ENCODE assay signal across 14 cellular contexts in the genomic region with DNA sequence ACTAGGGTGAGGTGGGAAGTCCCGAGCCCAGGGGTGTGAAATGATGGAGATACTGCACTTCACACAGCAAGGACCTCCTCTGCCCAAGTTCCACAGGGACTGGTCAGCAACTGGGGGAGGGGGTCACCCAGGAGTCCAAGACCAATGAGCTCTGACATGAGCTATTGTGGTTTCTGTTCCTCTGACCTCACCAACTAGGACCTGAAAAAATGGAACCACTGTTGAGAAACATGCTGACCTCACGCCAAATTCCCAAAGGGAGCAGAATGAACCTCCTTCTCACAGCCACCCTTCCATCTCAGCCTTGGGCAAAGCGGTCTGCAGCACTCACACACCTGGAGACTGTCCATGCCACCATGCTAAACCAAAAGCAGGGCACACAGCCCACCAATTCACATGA.
DNase-seq lines count a peak whose midpoint lies in the region; ATAC-seq and TF ChIP-seq lines count a peak whose summit lies in the region.
"Had no signal": no experiment of that assay in that cellular context is flagged by ENCODE, and none has a peak within 500 bp of the region (broad histone marks: within the 10 kb centered on the region; RNA-seq: fewer than 3 reads in every experiment).

No MANE protein-coding gene starts in this region.

- H3K4me3 ChIP-seq in BJ (ENCODE audit: low read depth, low read length) (no peak overlapping the region), MG63 (no peak overlapping the region), psoas muscle (no peak overlapping the region), right lobe of liver (no peak overlapping the region), spleen (no peak overlapping the region)
- H3K4me3 ChIP-seq: cardiac muscle cell had no signal

- H3K27ac Mint-ChIP-seq in endothelial cell (ENCODE audit: unreplicated experiment): peak overlapping the region; percentile 50
- H3K27ac Mint-ChIP-seq in activated naive CD8-positive, alpha-beta T cell treated with anti-CD3 and anti-CD28 coated beads for 36 hours: no peak overlapping the region

- WGBS in psoas muscle, 3 donors: 70 to 83% (median 80%) methylated on average over 3 of the region's 3 CpGs
- 100% methylated on average over 2 of the region's 3 CpGs for WGBS in right lobe of liver (ENCODE audit: insufficient coverage, low coverage, low lambda C conversion rate, missing lambda C conversion rate)
- WGBS in spleen, 5 donors: 82 to 97% (median 93%) methylated on average over 3 of the region's 3 CpGs

- H3K9me3 ChIP-seq in MG63 (no peaks in the 10 kb centered on the region), psoas muscle (no peaks in the 10 kb centered on the region), right lobe of liver (no peaks in the 10 kb centered on the region), spleen (no peaks in the 10 kb centered on the region)

- peak; percentile 37 for DNase-seq in BJ (ENCODE audit: low read depth)
- peak; percentile 17 for DNase-seq in MG63
- no peak for DNase-seq in endothelial cell (ENCODE audit: low spot score)
- DNase-seq in psoas muscle: peak; percentile 41 to 64
- no peak for DNase-seq in right lobe of liver
- DNase-seq in spleen: no peak
- no peak for DNase-seq in activated naive CD8-positive, alpha-beta T cell treated with anti-CD3 and anti-CD28 coated beads for 36 hours
- DNase-seq in NCI-H526 (lab: John Stamatoyannopoulos, UW): no peak
- DNase-seq: GDM1; mesendoderm; NCI-H2171; stimulated activated CD4-positive, alpha-beta T cell treated with anti-CD3 and anti-CD28 coated beads, Interleukin-2, amount 100 ng/mL, for 24 hours had no signal

- H3K4me3 Mint-ChIP-seq in endothelial cell (ENCODE audit: unreplicated experiment): no peak overlapping the region
- no peak overlapping the region for H3K4me3 Mint-ChIP-seq in activated naive CD8-positive, alpha-beta T cell treated with anti-CD3 and anti-CD28 coated beads for 36 hours

- intact Hi-C loops in psoas muscle (cut with DNase I): no loop called here
- intact Hi-C loops in right lobe of liver (cut with DNase I): no loop called here
- intact Hi-C loops in spleen (cut with DNase I; ENCODE audit: low total_unique reads): no loop called here

- H3K36me3 Mint-ChIP-seq in endothelial cell (ENCODE audit: low read depth, unreplicated experiment): peaks cover 3% of the 10 kb centered on the region
- H3K36me3 Mint-ChIP-seq in activated naive CD8-positive, alpha-beta T cell treated with anti-CD3 and anti-CD28 coated beads for 36 hours: no peaks in the 10 kb centered on the region

- H3K27me3 ChIP-seq in BJ (ENCODE audit: control insufficient read depth, insufficient read depth, low read length) (no peaks in the 10 kb centered on the region), MG63 (no peaks in the 10 kb centered on the region), psoas muscle (ENCODE audit: insufficient read depth in 3 of 3, low read length in 2 of 3) (no peaks in the 10 kb centered on the region), right lobe of liver (no peaks in the 10 kb centered on the region), spleen (replicated peaks in 1 of 7) (no peaks in the 10 kb centered on the region)
- H3K27me3 ChIP-seq: cardiac muscle cell had no signal

- ATAC-seq in psoas muscle (peak; percentile 12 to 50 (median 30)), right lobe of liver (no peak)

- H3K4me1 ChIP-seq in psoas muscle (peaks cover 93% of the 10 kb centered on the region), right lobe of liver (peaks cover 0 to 17% (median 9%) of the 10 kb centered on the region in 4 donors), spleen (peaks cover 0 to 11% (median 6%) of the 10 kb centered on the region in 6 donors)
- H3K4me1 ChIP-seq: parathyroid adenoma had no signal

- peaks cover 5% of the 10 kb centered on the region for H3K27me3 Mint-ChIP-seq in endothelial cell (ENCODE audit: unreplicated experiment)
- H3K27me3 Mint-ChIP-seq in activated naive CD8-positive, alpha-beta T cell treated with anti-CD3 and anti-CD28 coated beads for 36 hours: peaks cover 5% of the 10 kb centered on the region

- no peak for TF ChIP-seq CTCF in BJ (IDR thresholded peaks at IDR 0.05; ENCODE audit: insufficient read depth, low read depth, low read length)
- TF ChIP-seq CTCF in endothelial cell (IDR thresholded peaks at IDR 0.05; ENCODE audit: unreplicated experiment): no peak
- no peak for TF ChIP-seq CTCF in psoas muscle (IDR thresholded peaks at IDR 0.05)
- no peak for TF ChIP-seq CTCF in right lobe of liver (IDR thresholded peaks at IDR 0.05)
- no peak for TF ChIP-seq CTCF in spleen (IDR thresholded peaks at IDR 0.05 in 8 of 11, conservative IDR thresholded peaks at IDR 0.05 in 3 of 11)

- H3K36me3 ChIP-seq in BJ (ENCODE audit: control insufficient read depth, insufficient read depth, low read length) (no peaks in the 10 kb centered on the region), MG63 (no peaks in the 10 kb centered on the region), psoas muscle (ENCODE audit: insufficient read depth in 1 of 2, low read depth in 1 of 2) (no peaks in the 10 kb centered on the region), right lobe of liver (no peaks in the 10 kb centered on the region), spleen (peaks cover 0 to 4% (median 0%) of the 10 kb centered on the region in 6 donors)
- H3K36me3 ChIP-seq: cardiac muscle cell had no signal

- no peaks in the 10 kb centered on the region for H3K9me3 Mint-ChIP-seq in endothelial cell (ENCODE audit: unreplicated experiment)
- no peaks in the 10 kb centered on the region for H3K9me3 Mint-ChIP-seq in activated naive CD8-positive, alpha-beta T cell treated with anti-CD3 and anti-CD28 coated beads for 36 hours

- no peak for TF ChIP-seq POLR2A in right lobe of liver (IDR thresholded peaks at IDR 0.05)
- TF ChIP-seq POLR2A in spleen (IDR thresholded peaks at IDR 0.05): no peak

- CTCF ChIA-PET in BJ (lab: Yijun Ruan, JAX): interaction anchor here (2.0 kb wide), 1 partner anchor 24 kb away, joined by 8 read pairs; no protein-coding TSS in a partner anchor

- H3K27ac ChIP-seq in psoas muscle (peak overlapping the region; percentile 89), right lobe of liver (no peak overlapping the region), spleen (no peak overlapping the region)
- H3K27ac ChIP-seq: cardiac muscle cell, parathyroid adenoma had no signal

- POLR2A ChIA-PET in BJ (lab: Charles Lee): interaction anchor here (0.7 kb wide), 1 partner anchor 678 kb away, joined by 4 read pairs; no protein-coding TSS in a partner anchor

- peaks cover 38% of the 10 kb centered on the region for H3K4me1 Mint-ChIP-seq in endothelial cell (ENCODE audit: unreplicated experiment)
- H3K4me1 Mint-ChIP-seq in activated naive CD8-positive, alpha-beta T cell treated with anti-CD3 and anti-CD28 coated beads for 36 hours: peaks cover 4% of the 10 kb centered on the region

Comparison
In these comparisons a context has a peak if more than half of its experiments do, and no peak if none do; other contexts are left out.
1. DNase-seq: peak in BJ (single experiment), MG63 (single experiment) and psoas muscle (2 of 2); none in endothelial cell (single experiment), right lobe of liver (0 of 3), spleen (single experiment), activated naive CD8-positive, alpha-beta T cell treated with anti-CD3 and anti-CD28 coated beads for 36 hours (single experiment) and NCI-H526 (0 of 2).
2. ATAC-seq: peak in psoas muscle (4 of 4); none in right lobe of liver (0 of 4).